ENCODE assay signal across 9 cellular contexts in genomic region chr1:195733826-195734225, GRCh38.
DNase-seq lines count a peak whose midpoint lies in the region; ATAC-seq and TF ChIP-seq lines count a peak whose summit lies in the region.
"Had no signal": no experiment of that assay in that cellular context is flagged by ENCODE, and none has a peak within 500 bp of the region (broad histone marks: within the 10 kb centered on the region; RNA-seq: fewer than 3 reads in every experiment).

No MANE protein-coding gene starts in this region.

- H4K20me1 ChIP-seq in SK-N-SH (ENCODE audit: insufficient read depth): no peaks in the 10 kb centered on the region

- 67% methylated on average over 1 of the region's 1 CpG for WGBS in SK-N-SH (ENCODE audit: low lambda C conversion rate)

- no peaks in the 10 kb centered on the region for H3F3A ChIP-seq in SK-N-SH (replicated peaks; ENCODE audit: insufficient read depth)

- H3K4me1 ChIP-seq in SK-N-SH (ENCODE audit: control insufficient read depth in 1 of 2, insufficient read depth in 2 of 2, low read depth in 1 of 2, low read length in 1 of 2): no peaks in the 10 kb centered on the region

- CTCF ChIA-PET in SK-N-SH (lab: Yijun Ruan, JAX): interaction anchor here (1.0 to 1.3 kb wide), 5 partner anchors 10 to 263 kb away, joined by 3 to 5 read pairs (median 3); no protein-coding TSS in a partner anchor
- CTCF ChIA-PET in activated CD4-positive, alpha-beta memory T cell treated with anti-CD3 and anti-CD28 coated beads for 36 hours (lab: Charles Lee): no interaction called here

- TF ChIP-seq CTCF in GM12865 (IDR thresholded peaks at IDR 0.05; ENCODE audit: insufficient read depth, low read depth, low read length, missing control alignments): peak; percentile 46
- peak; percentile 60 for TF ChIP-seq CTCF in SK-N-SH (IDR thresholded peaks at IDR 0.05)
- TF ChIP-seq CTCF in kidney epithelial cell (IDR thresholded peaks at IDR 0.05; ENCODE audit: insufficient read depth, low read length, poor library complexity, severe bottlenecking): peak; percentile 29

- H3K27ac Mint-ChIP-seq in activated CD4-positive, alpha-beta memory T cell treated with anti-CD3 and anti-CD28 coated beads for 36 hours: no peak overlapping the region

- no peaks in the 10 kb centered on the region for H3K79me2 ChIP-seq in SK-N-SH (ENCODE audit: insufficient read depth)

- TF ChIP-seq EP300 in SK-N-SH (IDR thresholded peaks at IDR 0.05; ENCODE audit: borderline replicate concordance in 1 of 2, low read depth in 1 of 2, low read length in 1 of 2): no peak

- ATAC-seq in HG02943 (IDR thresholded peaks at IDR 0.05; ENCODE audit: low read depth, unreplicated experiment) (peak; percentile 56), GM21737 (IDR thresholded peaks at IDR 0.05; ENCODE audit: unreplicated experiment) (no peak)

- no peak for TF ChIP-seq RAD21 in SK-N-SH (IDR thresholded peaks at IDR 0.05; ENCODE audit: low read length)

- POLR2A ChIA-PET in SK-N-SH (lab: Yijun Ruan, JAX): no interaction called here
- POLR2A ChIA-PET in activated CD4-positive, alpha-beta memory T cell treated with anti-CD3 and anti-CD28 coated beads for 36 hours (lab: Charles Lee): no interaction called here

- no peak overlapping the region for H2AFZ ChIP-seq in SK-N-SH (ENCODE audit: low read depth)

- no peaks in the 10 kb centered on the region for H3K36me3 Mint-ChIP-seq in activated CD4-positive, alpha-beta memory T cell treated with anti-CD3 and anti-CD28 coated beads for 36 hours

- no peak overlapping the region for H3K27ac ChIP-seq in SK-N-SH (ENCODE audit: low read depth in 2 of 2, low read length in 1 of 2)
- H3K27ac ChIP-seq: coronary artery had no signal

- H3K9me2 ChIP-seq in SK-N-SH: no peaks in the 10 kb centered on the region

- H3K4me2 ChIP-seq in SK-N-SH: no peak overlapping the region

- intact Hi-C loops in activated CD4-positive, alpha-beta memory T cell treated with anti-CD3 and anti-CD28 coated beads for 36 hours (cut with micrococcal nuclease): no loop called here

- H3K9me3 Mint-ChIP-seq in activated CD4-positive, alpha-beta memory T cell treated with anti-CD3 and anti-CD28 coated beads for 36 hours: no peaks in the 10 kb centered on the region

- no peaks in the 10 kb centered on the region for H3K27me3 Mint-ChIP-seq in activated CD4-positive, alpha-beta memory T cell treated with anti-CD3 and anti-CD28 coated beads for 36 hours

- peak; percentile 41 for DNase-seq in GM12865 (ENCODE audit: low read depth)
- no peak for DNase-seq in SK-N-SH
- no peak for DNase-seq in kidney epithelial cell (ENCODE audit: low read depth)
- DNase-seq in CD1c-positive myeloid dendritic cell (ENCODE audit: extremely low spot score): no peak
- DNase-seq in DMS79 (lab: John Stamatoyannopoulos, UW): no peak
- no peak for DNase-seq in activated CD4-positive, alpha-beta memory T cell treated with anti-CD3 and anti-CD28 coated beads for 36 hours

- H3K4me3 Mint-ChIP-seq in activated CD4-positive, alpha-beta memory T cell treated with anti-CD3 and anti-CD28 coated beads for 36 hours: no peak overlapping the region

- no peaks in the 10 kb centered on the region for H3K4me1 Mint-ChIP-seq in activated CD4-positive, alpha-beta memory T cell treated with anti-CD3 and anti-CD28 coated beads for 36 hours (ENCODE audit: low read depth)

- H3K9me3 ChIP-seq in SK-N-SH: no peaks in the 10 kb centered on the region

- H3K4me3 ChIP-seq in GM12865 (ENCODE audit: low read depth, low read length) (no peak overlapping the region), SK-N-SH (ENCODE audit: low read depth in 2 of 2, low read length in 1 of 2) (no peak overlapping the region), kidney epithelial cell (ENCODE audit: low read depth, low read length) (no peak overlapping the region)
- H3K4me3 ChIP-seq: coronary artery had no signal

- H3K36me3 ChIP-seq in SK-N-SH (replicated peaks in 1 of 2; ENCODE audit: control insufficient read depth in 1 of 2, insufficient read depth in 2 of 2, low read length in 1 of 2): no peaks in the 10 kb centered on the region
- no peaks in the 10 kb centered on the region for H3K36me3 ChIP-seq in kidney epithelial cell (ENCODE audit: control insufficient read depth, insufficient read depth, low read length)

- H3K9ac ChIP-seq in SK-N-SH: no peak overlapping the region

- H3K27me3 ChIP-seq in SK-N-SH (ENCODE audit: insufficient read depth) (no peaks in the 10 kb centered on the region), kidney epithelial cell (ENCODE audit: control insufficient read depth, insufficient read depth, low read length) (no peaks in the 10 kb centered on the region)

TF ChIP-seq in SK-N-SH, 30 proteins besides CTCF, POLR2A, EP300 and RAD21:
- TF ChIP-seq FOXJ3 (CRISPR knock-in tag; IDR thresholded peaks at IDR 0.05) (no peak), RFX5 (IDR thresholded peaks at IDR 0.05; ENCODE audit: low read length) (no peak), RXRA (IDR thresholded peaks at IDR 0.05; ENCODE audit: borderline replicate concordance, low read depth) (no peak), GABPA (IDR thresholded peaks at IDR 0.05; ENCODE audit: low read depth) (no peak), MEF2A (IDR thresholded peaks at IDR 0.05; ENCODE audit: borderline replicate concordance, low read depth) (no peak), RCOR1 (IDR thresholded peaks at IDR 0.05; ENCODE audit: low read length) (no peak), TAF1 (IDR thresholded peaks at IDR 0.05; ENCODE audit: borderline replicate concordance, low read depth, low read length) (no peak), ELF1 (IDR thresholded peaks at IDR 0.05) (no peak), NRF1 (IDR thresholded peaks at IDR 0.05; ENCODE audit: low read depth, low read length) (no peak)
- TF ChIP-seq, protein P1, sequence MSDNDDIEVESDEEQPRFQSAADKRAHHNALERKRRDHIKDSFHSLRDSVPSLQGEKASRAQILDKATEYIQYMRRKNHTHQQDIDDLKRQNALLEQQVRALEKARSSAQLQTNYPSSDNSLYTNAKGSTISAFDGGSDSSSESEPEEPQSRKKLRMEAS (IDR thresholded peaks at IDR 0.05; ENCODE audit: low read depth): no peak
- TF ChIP-seq, protein P2, sequence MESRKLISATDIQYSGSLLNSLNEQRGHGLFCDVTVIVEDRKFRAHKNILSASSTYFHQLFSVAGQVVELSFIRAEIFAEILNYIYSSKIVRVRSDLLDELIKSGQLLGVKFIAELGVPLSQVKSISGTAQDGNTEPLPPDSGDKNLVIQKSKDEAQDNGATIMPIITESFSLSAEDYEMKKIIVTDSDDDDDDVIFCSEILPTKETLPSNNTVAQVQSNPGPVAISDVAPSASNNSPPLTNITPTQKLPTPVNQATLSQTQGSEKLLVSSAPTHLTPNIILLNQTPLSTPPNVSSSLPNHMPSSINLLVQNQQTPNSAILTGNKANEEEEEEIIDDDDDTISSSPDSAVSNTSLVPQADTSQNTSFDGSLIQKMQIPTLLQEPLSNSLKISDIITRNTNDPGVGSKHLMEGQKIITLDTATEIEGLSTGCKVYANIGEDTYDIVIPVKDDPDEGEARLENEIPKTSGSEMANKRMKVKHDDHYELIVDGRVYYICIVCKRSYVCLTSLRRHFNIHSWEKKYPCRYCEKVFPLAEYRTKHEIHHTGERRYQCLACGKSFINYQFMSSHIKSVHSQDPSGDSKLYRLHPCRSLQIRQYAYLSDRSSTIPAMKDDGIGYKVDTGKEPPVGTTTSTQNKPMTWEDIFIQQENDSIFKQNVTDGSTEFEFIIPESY (IDR thresholded peaks at IDR 0.05; ENCODE audit: borderline replicate concordance, low read depth): no peak
